19 cellular contexts compared by ENCODE assay signal in the genomic region with DNA sequence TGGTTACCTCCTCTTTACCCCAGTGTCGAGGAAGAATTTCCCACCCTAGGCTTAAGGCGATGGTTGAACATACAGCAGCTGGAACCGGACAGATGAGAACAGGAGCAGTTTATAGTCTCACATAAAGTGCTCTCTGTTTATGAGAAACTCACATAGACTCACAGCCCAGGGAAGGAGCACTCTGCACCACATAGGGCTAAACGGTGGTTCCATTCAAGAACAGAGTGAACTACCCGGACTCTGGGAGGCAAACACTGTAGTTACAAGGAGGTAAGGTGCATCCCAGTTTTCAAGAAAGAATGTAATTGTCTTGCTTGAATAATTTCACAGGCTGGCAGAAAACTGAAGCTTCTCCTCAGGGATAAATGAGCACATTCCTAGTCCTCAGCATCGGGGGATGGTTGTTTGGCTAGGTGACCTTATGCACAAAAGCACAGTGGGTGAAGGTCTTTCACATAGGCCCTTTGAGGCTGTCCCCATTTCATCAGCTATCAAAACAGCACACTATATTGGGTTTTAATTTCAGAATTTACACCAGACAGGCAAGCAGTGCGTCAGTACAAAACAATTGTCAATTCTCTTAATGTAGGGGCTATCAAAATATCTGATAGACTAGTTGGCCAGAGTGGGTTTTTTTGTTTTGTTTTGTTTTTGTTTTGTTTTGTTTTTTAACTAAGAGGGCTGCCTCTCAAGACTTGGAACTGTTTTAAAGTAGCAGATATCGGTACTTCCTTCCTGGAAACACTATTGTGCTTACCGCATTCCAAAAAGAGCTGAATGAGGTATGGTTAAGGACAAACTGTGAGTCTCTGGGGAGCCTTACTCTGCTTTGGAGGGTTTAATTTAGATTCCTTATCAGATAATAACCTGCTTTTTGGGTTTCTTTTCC.
"Had no signal": no experiment of that assay in that cellular context is flagged by ENCODE, and none has a peak within 500 bp of the region (broad histone marks: within the 10 kb centered on the region; RNA-seq: fewer than 3 reads in every experiment).

No MANE protein-coding gene starts in this region.

- H3K27me3 ChIP-seq: gastrocnemius medialis, heart left ventricle, stomach had no signal

- H3K36me3 Mint-ChIP-seq: activated naive CD4-positive, alpha-beta T cell treated with anti-CD3 and anti-CD28 coated beads, Interleukin-2, amount 10 ng/mL, durations not matched to agents 7 days and 5 days; memory B cell; natural killer cell treated with Interleukin-12 subunit alpha and Interleukin-12 subunit beta and Interleukin-15 and Interleukin-18, amount 100 ng/mL, for 72 hours had no signal

- H3K27me3 Mint-ChIP-seq: activated naive CD4-positive, alpha-beta T cell treated with anti-CD3 and anti-CD28 coated beads, Interleukin-2, amount 10 ng/mL, durations not matched to agents 7 days and 5 days; dendritic cell treated with granulocyte-macrophage colony-stimulating factor and Interleukin-4, amounts not matched to agents 40 ng/mL and 50 ng/mL, for 4 days; memory B cell; natural killer cell treated with Interleukin-12 subunit alpha and Interleukin-12 subunit beta and Interleukin-15 and Interleukin-18, amount 100 ng/mL, for 72 hours had no signal

- FAIRE-seq: astrocyte, bronchial epithelial cell, kidney had no signal

- H3K4me3 ChIP-seq: gastrocnemius medialis, heart left ventricle, left ventricle myocardium inferior, stomach, thoracic aorta had no signal

- H3K27ac ChIP-seq: gastrocnemius medialis, heart left ventricle, left ventricle myocardium inferior, stomach, thoracic aorta had no signal

- ATAC-seq: gastrocnemius medialis; heart left ventricle; natural killer cell treated with Interleukin-12 subunit alpha and Interleukin-12 subunit beta and Interleukin-15 and Interleukin-18, amount 100 ng/mL, for 72 hours had no signal

- H3K9me3 ChIP-seq: gastrocnemius medialis, heart left ventricle, thoracic aorta had no signal

- H3K4me1 Mint-ChIP-seq: activated naive CD4-positive, alpha-beta T cell treated with anti-CD3 and anti-CD28 coated beads, Interleukin-2, amount 10 ng/mL, durations not matched to agents 7 days and 5 days; memory B cell had no signal

- H3K4me3 Mint-ChIP-seq: activated naive CD4-positive, alpha-beta T cell treated with anti-CD3 and anti-CD28 coated beads, Interleukin-2, amount 10 ng/mL, durations not matched to agents 7 days and 5 days; dendritic cell treated with granulocyte-macrophage colony-stimulating factor and Interleukin-4, amounts not matched to agents 40 ng/mL and 50 ng/mL, for 4 days; memory B cell; natural killer cell treated with Interleukin-12 subunit alpha and Interleukin-12 subunit beta and Interleukin-15 and Interleukin-18, amount 100 ng/mL, for 72 hours; T-helper 2 cell treated with Interferon-gamma antibody and Interleukin-4, amounts not matched to agents 5 μg/mL and 100 μg/mL, for 36 hours had no signal

- DNase-seq: activated CD4-positive, alpha-beta T cell treated with anti-CD3 and anti-CD28 coated beads, Interleukin-2, amount 50 U/mL, for 1 hour; activated naive CD4-positive, alpha-beta T cell treated with anti-CD3 and anti-CD28 coated beads, Interleukin-2, amount 10 ng/mL, durations not matched to agents 7 days and 5 days; activated T-cell treated with anti-CD3 and anti-CD28 coated beads for 4 hours; erythroblast; gastrocnemius medialis; heart left ventricle; kidney; left ventricle myocardium inferior; stimulated activated CD4-positive, alpha-beta T cell treated with anti-CD3 and anti-CD28 coated beads, Interleukin-12 subunit alpha, Interleukin-12 subunit beta, amount 100 ng/mL, for 4 hours; stimulated activated CD4-positive, alpha-beta T cell treated with anti-CD3 and anti-CD28 coated beads, Interleukin-2, amount 100 ng/mL, for 24 hours; stomach had no signal

- H3K27ac Mint-ChIP-seq: activated naive CD4-positive, alpha-beta T cell treated with anti-CD3 and anti-CD28 coated beads, Interleukin-2, amount 10 ng/mL, durations not matched to agents 7 days and 5 days; activated T-helper 2 cell treated with anti-CD3 and anti-CD28 coated beads, Interferon-gamma antibody, Interleukin-2, Interleukin-4, amounts not matched to agents 10 μg/mL and 5 μg/mL and 100 μg/mL, durations not matched to agents 14 hours and 24 hours and 36 hours; dendritic cell treated with granulocyte-macrophage colony-stimulating factor and Interleukin-4, amounts not matched to agents 40 ng/mL and 50 ng/mL, for 4 days; memory B cell; natural killer cell treated with Interleukin-12 subunit alpha and Interleukin-12 subunit beta and Interleukin-15 and Interleukin-18, amount 100 ng/mL, for 72 hours; T-helper 2 cell treated with Interferon-gamma antibody and Interleukin-4, amounts not matched to agents 5 μg/mL and 100 μg/mL, for 36 hours had no signal

- H3K4me1 ChIP-seq: gastrocnemius medialis, heart left ventricle, left ventricle myocardium inferior, stomach had no signal

- H3K36me3 ChIP-seq: gastrocnemius medialis, heart left ventricle, left ventricle myocardium inferior, stomach, thoracic aorta had no signal
